19 cellular contexts compared by ENCODE assay signal in the genomic region with DNA sequence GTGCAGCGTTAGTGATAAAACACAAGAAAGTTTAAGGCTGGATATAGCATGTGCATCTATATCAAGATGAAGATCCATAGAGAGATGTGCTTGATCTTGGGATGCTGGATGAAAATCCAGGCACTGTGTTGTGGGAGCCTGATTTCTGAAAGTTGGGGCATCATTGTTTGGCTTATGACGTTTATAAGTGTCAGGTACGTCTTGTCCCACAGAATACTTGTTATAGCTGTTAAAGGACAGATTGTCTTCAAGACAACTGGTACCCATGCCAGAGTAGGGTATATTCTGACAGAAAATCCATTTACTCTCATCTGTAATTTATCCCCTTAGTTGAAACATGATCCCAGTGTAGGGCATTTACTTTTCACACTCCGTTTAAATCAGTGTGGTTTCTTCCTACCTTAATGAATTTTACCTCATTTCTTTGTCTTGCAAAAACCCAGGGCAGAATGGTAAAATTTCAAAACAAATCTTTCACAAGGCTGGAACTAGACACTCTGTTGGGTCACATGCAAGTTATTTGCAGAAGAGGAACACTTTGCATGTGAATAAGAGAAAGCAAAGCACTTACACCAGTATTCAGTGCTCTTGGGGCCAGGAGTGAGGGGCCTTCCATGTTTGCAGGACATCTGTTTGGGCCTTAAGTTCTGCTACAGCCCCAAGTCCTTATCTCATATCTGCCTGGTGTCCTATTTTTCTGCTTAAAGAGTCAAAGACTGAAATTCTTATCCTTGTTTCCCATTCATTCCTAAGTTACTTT.
DNase-seq lines count a peak whose midpoint lies in the region; ATAC-seq and TF ChIP-seq lines count a peak whose summit lies in the region.
"Had no signal": no experiment of that assay in that cellular context is flagged by ENCODE, and none has a peak within 500 bp of the region (broad histone marks: within the 10 kb centered on the region; RNA-seq: fewer than 3 reads in every experiment).

No MANE protein-coding gene starts in this region.

- no peak overlapping the region for H3K27ac ChIP-seq in GM23338 (ENCODE audit: low read depth)
- H3K27ac ChIP-seq in HUES48 (ENCODE audit: low read depth, low read length) = peak overlapping the region; percentile 32
- H3K27ac ChIP-seq in iPS-20b (ENCODE audit: low read length) = no peak overlapping the region
- H3K27ac ChIP-seq in psoas muscle = peak overlapping the region; percentile 72
- H3K27ac ChIP-seq: 22Rv1, A549, C4-2B, HL-60 had no signal

- H3K27ac Mint-ChIP-seq in GM23338 = no peak overlapping the region
- H3K27ac Mint-ChIP-seq in activated CD8-positive, alpha-beta memory T cell treated with anti-CD3 and anti-CD28 coated beads, Interleukin-2, amount 10 ng/mL, durations not matched to agents 7 days and 5 days = no peak overlapping the region
- H3K27ac Mint-ChIP-seq: CD4-positive, alpha-beta T cell; IgD-negative memory B cell had no signal

- no peaks in the 10 kb centered on the region for H3K27me3 ChIP-seq in GM23338 (ENCODE audit: insufficient read depth)
- H3K27me3 ChIP-seq in HUES48 (ENCODE audit: control insufficient read depth, insufficient read depth, low read length) = no peaks in the 10 kb centered on the region
- H3K27me3 ChIP-seq in iPS-20b (ENCODE audit: insufficient read depth, low read length) = no peaks in the 10 kb centered on the region
- no peaks in the 10 kb centered on the region for H3K27me3 ChIP-seq in psoas muscle (ENCODE audit: insufficient read depth in 3 of 3, low read length in 2 of 3)

- H2AFZ ChIP-seq in GM23338 = peak overlapping the region; percentile 60; the same call in 1 of the 2 replicates

- peak overlapping the region; percentile 64; the same call in 1 of the 2 replicates for H3K4me2 ChIP-seq in GM23338
- H3K4me2 ChIP-seq: A549 had no signal

- TF ChIP-seq CTCF in GM23338 (conservative IDR thresholded peaks at IDR 0.05; ENCODE audit: low read depth in 2 of 2) (no peak), psoas muscle (IDR thresholded peaks at IDR 0.05) (no peak)

- H4K20me1 ChIP-seq in GM23338 (replicated peaks; ENCODE audit: insufficient read depth) = no peaks in the 10 kb centered on the region

- CTCF ChIA-PET in activated CD8-positive, alpha-beta memory T cell treated with anti-CD3 and anti-CD28 coated beads, Interleukin-2, amount 10 ng/mL, durations not matched to agents 7 days and 5 days (lab: Charles Lee) = no interaction called here

- H3K9me3 Mint-ChIP-seq in GM23338 = peaks cover 19% of the 10 kb centered on the region; the same call in 2 of the 3 replicates
- no peaks in the 10 kb centered on the region for H3K9me3 Mint-ChIP-seq in activated CD8-positive, alpha-beta memory T cell treated with anti-CD3 and anti-CD28 coated beads, Interleukin-2, amount 10 ng/mL, durations not matched to agents 7 days and 5 days (ENCODE audit: low read depth)
- H3K9me3 Mint-ChIP-seq: CD4-positive, alpha-beta T cell; IgD-negative memory B cell had no signal

- no peaks in the 10 kb centered on the region for H3K9me3 ChIP-seq in HUES48 (ENCODE audit: control insufficient read depth, insufficient read depth, low read length)
- no peaks in the 10 kb centered on the region for H3K9me3 ChIP-seq in iPS-20b (ENCODE audit: insufficient read depth, low read depth, low read length)
- no peaks in the 10 kb centered on the region for H3K9me3 ChIP-seq in psoas muscle
- H3K9me3 ChIP-seq: A549, Caco-2 had no signal

- peaks cover 24% of the 10 kb centered on the region for H3K4me1 Mint-ChIP-seq in GM23338
- no peaks in the 10 kb centered on the region for H3K4me1 Mint-ChIP-seq in activated CD8-positive, alpha-beta memory T cell treated with anti-CD3 and anti-CD28 coated beads, Interleukin-2, amount 10 ng/mL, durations not matched to agents 7 days and 5 days
- H3K4me1 Mint-ChIP-seq: IgD-negative memory B cell had no signal

- DNase-seq in GM23338 (ENCODE audit: low spot score) = no peak
- no peak for DNase-seq in psoas muscle
- DNase-seq in activated CD4-positive, alpha-beta T cell treated with anti-CD3 and anti-CD28 coated beads, Interleukin-2, amount 50 U/mL, for 4 hours = no peak
- no peak for DNase-seq in activated CD4-positive, CD25-positive, alpha-beta regulatory T cell (lab: John Stamatoyannopoulos, UW)
- DNase-seq in activated CD8-positive, alpha-beta memory T cell treated with anti-CD3 and anti-CD28 coated beads, Interleukin-2, amount 10 ng/mL, durations not matched to agents 7 days and 5 days = no peak
- no peak for DNase-seq in cerebellar nuclear complex (lab: John Stamatoyannopoulos, UW)
- DNase-seq: AML-193; Caco-2; CD4-positive, alpha-beta T cell; GDM1; HCEC 1CT had no signal

- H3K4me3 Mint-ChIP-seq in GM23338 = no peak overlapping the region
- no peak overlapping the region for H3K4me3 Mint-ChIP-seq in activated CD8-positive, alpha-beta memory T cell treated with anti-CD3 and anti-CD28 coated beads, Interleukin-2, amount 10 ng/mL, durations not matched to agents 7 days and 5 days
- H3K4me3 Mint-ChIP-seq: CD4-positive, alpha-beta T cell; IgD-negative memory B cell had no signal

- H3K4me3 ChIP-seq in GM23338 = no peak overlapping the region
- no peak overlapping the region for H3K4me3 ChIP-seq in HUES48 (ENCODE audit: low read depth, low read length)
- 0 out of 2 replicates have a peak overlapping the region, but pooled peaks have one; percentile 5 for H3K4me3 ChIP-seq in iPS-20b (ENCODE audit: low read length)
- no peak overlapping the region for H3K4me3 ChIP-seq in psoas muscle
- H3K4me3 ChIP-seq: A549 had no signal

- WGBS in psoas muscle, 3 donors = 41 to 71% (median 46%) methylated on average over 4 of the region's 4 CpGs

- intact Hi-C loops in psoas muscle (cut with DNase I) = loop anchor here in 1 of 2 donors (5.0 kb wide), 1 partner anchor 74 kb away; a partner anchor contains a TSS

- H3K79me2 ChIP-seq in GM23338 (replicated peaks; ENCODE audit: insufficient read depth) = no peaks in the 10 kb centered on the region

- H3K4me1 ChIP-seq in GM23338 (ENCODE audit: insufficient read depth) (peaks cover 25% of the 10 kb centered on the region), HUES48 (ENCODE audit: control insufficient read depth, insufficient read depth, low read length) (peaks cover 30% of the 10 kb centered on the region), iPS-20b (ENCODE audit: insufficient read depth, low read length) (peaks cover 27% of the 10 kb centered on the region), psoas muscle (peaks cover 84% of the 10 kb centered on the region)
- H3K4me1 ChIP-seq: A549, Caco-2 had no signal

- H3K36me3 ChIP-seq in GM23338 (ENCODE audit: insufficient read depth) (no peaks in the 10 kb centered on the region), HUES48 (ENCODE audit: control insufficient read depth, insufficient read depth, low read length) (no peaks in the 10 kb centered on the region), iPS-20b (ENCODE audit: insufficient read depth, low read depth, low read length) (no peaks in the 10 kb centered on the region), psoas muscle (ENCODE audit: insufficient read depth in 1 of 2, low read depth in 1 of 2) (no peaks in the 10 kb centered on the region)

- H3K36me3 Mint-ChIP-seq in GM23338 (ENCODE audit: low read depth) = no peaks in the 10 kb centered on the region
- H3K36me3 Mint-ChIP-seq in activated CD8-positive, alpha-beta memory T cell treated with anti-CD3 and anti-CD28 coated beads, Interleukin-2, amount 10 ng/mL, durations not matched to agents 7 days and 5 days = no peaks in the 10 kb centered on the region

- H3K9ac ChIP-seq in HUES48 (ENCODE audit: low read depth, low read length) (no peak overlapping the region), iPS-20b (ENCODE audit: low read depth, low read length) (no peak overlapping the region)

- ATAC-seq in GM23338 = no peak
- peak in 2 of 4 donors; percentile 27 to 75 for ATAC-seq in psoas muscle
- ATAC-seq in activated CD8-positive, alpha-beta memory T cell treated with anti-CD3 and anti-CD28 coated beads, Interleukin-2, amount 10 ng/mL, durations not matched to agents 7 days and 5 days = no peak
- ATAC-seq: A549, HepG2 had no signal

- peaks cover 17% of the 10 kb centered on the region for H3K9me2 ChIP-seq in GM23338 (ENCODE audit: insufficient read depth)

- H3K27me3 Mint-ChIP-seq in GM23338 (ENCODE audit: insufficient read depth, low read depth, poor library complexity) = peaks cover 2% of the 10 kb centered on the region
- H3K27me3 Mint-ChIP-seq in activated CD8-positive, alpha-beta memory T cell treated with anti-CD3 and anti-CD28 coated beads, Interleukin-2, amount 10 ng/mL, durations not matched to agents 7 days and 5 days = peaks cover 5% of the 10 kb centered on the region
- H3K27me3 Mint-ChIP-seq: CD4-positive, alpha-beta T cell; IgD-negative memory B cell had no signal

- H3F3A ChIP-seq in GM23338 (replicated peaks; ENCODE audit: low read depth) = no peaks in the 10 kb centered on the region

Comparison
In these comparisons a context has a peak if more than half of its experiments do, and no peak if none do; other contexts are left out.
1. H3K27ac ChIP-seq: peak in HUES48 (single experiment) and psoas muscle (single experiment); none in GM23338 (single experiment) and iPS-20b (single experiment).